ENCODE assay signal across 16 cellular contexts in genomic region chr19:51420511-51420910, GRCh38. TPM values are rescaled to one million over a fixed set of nuclear protein-coding genes. Genes with fewer than 3 reads are reported as not detected.
DNase-seq lines count a peak whose midpoint lies in the region; TF ChIP-seq lines count a peak whose summit lies in the region.
"Not testable (repeated sequence)": the region's sequence is repeated elsewhere in the genome, so short reads cannot be mapped to it uniquely, and the experiment has no call there.
"Had no signal": no experiment of that assay in that cellular context is flagged by ENCODE, and none has a peak within 500 bp of the region (broad histone marks: within the 10 kb centered on the region; RNA-seq: fewer than 3 reads in every experiment).

No MANE protein-coding gene starts in this region.

- H3K9me3 ChIP-seq in BLaER1; BLaER1 treated with 17β-estradiol and CSF1 and Interleukin-3, amounts not matched to agents 10 nM and 100 nM (replicated peaks in 1 of 11); HEK293 (ENCODE audit: control insufficient read depth, insufficient read depth, low read depth, low read length); Karpas-422 (ENCODE audit: low read length): not testable (repeated sequence)

- not testable (repeated sequence) for H3K9ac ChIP-seq in BLaER1; BLaER1 treated with 17β-estradiol and CSF1 and Interleukin-3, amounts not matched to agents 10 nM and 100 nM
- peak overlapping the region; percentile 69 for H3K9ac ChIP-seq in Karpas-422 (ENCODE audit: low read length)

- peak overlapping the region; percentile 75 for H3K4me2 ChIP-seq in BLaER1
- H3K4me2 ChIP-seq in BLaER1 treated with 17β-estradiol and CSF1 and Interleukin-3, amounts not matched to agents 10 nM and 100 nM, result peak overlapping the region; percentile 67 to 94 (median 84); a peak in 20 of 22 replicates
- peak overlapping the region; percentile 59 for H3K4me2 ChIP-seq in Karpas-422 (ENCODE audit: low read depth, low read length, poor library complexity, severe bottlenecking)

- not testable (repeated sequence) for H4K20me1 ChIP-seq in BLaER1; BLaER1 treated with 17β-estradiol and CSF1 and Interleukin-3, amounts not matched to agents 10 nM and 100 nM; Karpas-422 (ENCODE audit: insufficient read depth, low read depth, low read length)

- DNase-seq in Karpas-422, result peak; percentile 93

- H3K27ac ChIP-seq in BLaER1; BLaER1 treated with 17β-estradiol and CSF1 and Interleukin-3, amounts not matched to agents 10 nM and 100 nM; HEK293 (ENCODE audit: extremely low read depth, low read depth, low read length): not testable (repeated sequence)
- H3K27ac ChIP-seq in Karpas-422 (ENCODE audit: low read length), result peak overlapping the region; percentile 96

- H3K4me3 ChIP-seq in BLaER1; BLaER1 treated with 17β-estradiol and CSF1 and Interleukin-3, amounts not matched to agents 10 nM and 100 nM; HEK293 (ENCODE audit: low read depth, low read length): not testable (repeated sequence)
- H3K4me3 ChIP-seq in Karpas-422 (ENCODE audit: low read length), result peak overlapping the region; percentile 23; the same call in 1 of the 2 replicates

- TF ChIP-seq CTCF in HEK293 (tag by site-specific recombination; IDR thresholded peaks at IDR 0.05), result not testable (repeated sequence)

- H2AFZ ChIP-seq in Karpas-422 (ENCODE audit: low read length), result not testable (repeated sequence)

- POLR2A ChIA-PET in HEK293 (lab: Yijun Ruan, JAX), result not testable (repeated sequence)

- H3K36me3 ChIP-seq in BLaER1; BLaER1 treated with 17β-estradiol and CSF1 and Interleukin-3, amounts not matched to agents 10 nM and 100 nM; HEK293 (ENCODE audit: control insufficient read depth in 2 of 2, insufficient read depth in 1 of 2, low read length in 2 of 2): not testable (repeated sequence)
- H3K36me3 ChIP-seq in Karpas-422 (ENCODE audit: insufficient read depth, low read length), result peaks cover 16% of the 10 kb centered on the region

- H3K27me3 ChIP-seq in BLaER1; Karpas-422 (ENCODE audit: low read length): not testable (repeated sequence)
- peaks cover 0 to 13% (median 6%) of the 10 kb centered on the region in 11 experiments; a peak in 11 of 22 replicates for H3K27me3 ChIP-seq in BLaER1 treated with 17β-estradiol and CSF1 and Interleukin-3, amounts not matched to agents 10 nM and 100 nM

- H3K79me2 ChIP-seq in Karpas-422 (ENCODE audit: low read length), result peaks cover 19% of the 10 kb centered on the region

- H3K4me1 ChIP-seq in BLaER1, result peaks cover 47% of the 10 kb centered on the region
- H3K4me1 ChIP-seq in BLaER1 treated with 17β-estradiol and CSF1 and Interleukin-3, amounts not matched to agents 10 nM and 100 nM, result peaks cover 41 to 64% (median 61%) of the 10 kb centered on the region in 10 experiments
- H3K4me1 ChIP-seq in HEK293 (ENCODE audit: control insufficient read depth, insufficient read depth, low read length), result not testable (repeated sequence)
- peaks cover 58% of the 10 kb centered on the region for H3K4me1 ChIP-seq in Karpas-422 (ENCODE audit: low read length)

- not testable (repeated sequence) for H3K9me2 ChIP-seq in Karpas-422 (replicated peaks; ENCODE audit: insufficient read depth, low read length)

- CTCF ChIA-PET in HEK293 (lab: Yijun Ruan, JAX), result interaction anchor here (0.5 to 2.6 kb wide), 12 partner anchors 12 to 241 kb away, joined by 3 to 12 read pairs (median 6); no protein-coding TSS in a partner anchor

TF ChIP-seq in HEK293, 187 proteins besides CTCF, POLR2A, EP300 and RAD21:
- 0 out of 2 replicates have a peak, but pooled peaks have one; percentile 2 for TF ChIP-seq MZF1 (tag by site-specific recombination; IDR thresholded peaks at IDR 0.05; ENCODE audit: borderline replicate concordance)

RNA-seq across cellular contexts. Expression of gene SIGLEC10, which starts 3.1 kb away (rescaled TPM):
- total RNA-seq in Karpas-422 (2014; rRNA removed; shearing (Covaris generic); ENCODE audit: low replicate concordance), result 500 and 730 TPM in 2 replicates
- total RNA-seq: A172, A673, Caco-2, Calu3, Daoy, G401 had no signal

RNA-seq across cellular contexts. Expression of gene C19orf84, which starts 30.1 kb away (rescaled TPM):
- not detected in 2 replicates for total RNA-seq in Karpas-422 (2014; rRNA removed; shearing (Covaris generic); ENCODE audit: low replicate concordance)
- total RNA-seq: A172; A673; B cell; Caco-2; Calu3; CD4-positive, alpha-beta memory T cell; CD4-positive, alpha-beta T cell; CD4-positive, CD25-positive, alpha-beta regulatory T cell; CD8-positive, alpha-beta memory T cell; CD8-positive, alpha-beta T cell; Daoy; G401 had no signal

RNA-seq across cellular contexts. Expression of gene LIM2, which starts 32.7 kb away (rescaled TPM):
- not detected in 2 replicates for total RNA-seq in Karpas-422 (2014; rRNA removed; shearing (Covaris generic); ENCODE audit: low replicate concordance)
- total RNA-seq: A172; A673; B cell; Caco-2; Calu3; CD4-positive, alpha-beta memory T cell; CD4-positive, alpha-beta T cell; CD4-positive, CD25-positive, alpha-beta regulatory T cell; CD8-positive, alpha-beta T cell; Daoy; G401 had no signal

RNA-seq across cellular contexts. Expression of gene SIGLEC8, which starts 37.7 kb away (rescaled TPM):
- not detected in 2 replicates for total RNA-seq in Karpas-422 (2014; rRNA removed; shearing (Covaris generic); ENCODE audit: low replicate concordance)
- total RNA-seq: A172; A673; B cell; Caco-2; Calu3; CD4-positive, alpha-beta memory T cell; CD4-positive, alpha-beta T cell; CD4-positive, CD25-positive, alpha-beta regulatory T cell; CD8-positive, alpha-beta memory T cell; CD8-positive, alpha-beta T cell; Daoy; G401 had no signal

RNA-seq across cellular contexts. Expression of gene NKG7, which starts 48.1 kb away (rescaled TPM):
- total RNA-seq in Karpas-422 (2014; rRNA removed; shearing (Covaris generic); ENCODE audit: low replicate concordance), result not detected in 2 replicates
- total RNA-seq: A172, A673, Caco-2, Calu3, Daoy, G401 had no signal
